ENCODE assay signal across 7 cellular contexts in genomic region chr13:110525328-110526319, GRCh38. TPM values are rescaled to one million over a fixed set of nuclear protein-coding genes. Genes with fewer than 3 reads are reported as not detected.
DNase-seq lines count a peak whose midpoint lies in the region; ATAC-seq, FAIRE-seq and TF ChIP-seq lines count a peak whose summit lies in the region.

No MANE protein-coding gene starts in this region.

- peaks cover 26% of the 10 kb centered on the region for H3K27me3 Mint-ChIP-seq in HFFc6 (ENCODE audit: insufficient read depth)
- H3K27me3 Mint-ChIP-seq in endodermal cell (ENCODE audit: insufficient read depth), result no peaks in the 10 kb centered on the region

- no peaks in the 10 kb centered on the region for H3K4me1 ChIP-seq in endodermal cell (ENCODE audit: control insufficient read depth, insufficient read depth, low read length)

- no peaks in the 10 kb centered on the region for H3K27me3 ChIP-seq in endodermal cell (ENCODE audit: control insufficient read depth, insufficient read depth, low read length, poor library complexity, severe bottlenecking)

- peaks cover 9% of the 10 kb centered on the region for H3K9me3 ChIP-seq in endodermal cell (ENCODE audit: control insufficient read depth, low read length)

- H3K4me3 ChIP-seq in endodermal cell (ENCODE audit: low read length), result no peak overlapping the region

- TF ChIP-seq CTCF in HFFc6 (IDR thresholded peaks at IDR 0.05), result 0 out of 2 replicates have a peak, but pooled peaks have one; percentile 7
- TF ChIP-seq CTCF in endodermal cell (conservative IDR thresholded peaks at IDR 0.05), result peak; percentile 34

- 78 to 84% methylated on average over 14 to 25 of the region's 25 CpGs for WGBS in endodermal cell (ENCODE audit: insufficient coverage in 1 of 2, insufficient read length in 1 of 2), 2 experiments

- H3K27ac ChIP-seq in endodermal cell (ENCODE audit: low read depth, low read length), result no peak overlapping the region

- H3K4me1 Mint-ChIP-seq in HFFc6 (ENCODE audit: low read depth) (no peaks in the 10 kb centered on the region), endodermal cell (peaks cover 19% of the 10 kb centered on the region)

- no peaks in the 10 kb centered on the region for H3K9me3 Mint-ChIP-seq in HFFc6
- H3K9me3 Mint-ChIP-seq in endodermal cell, result no peaks in the 10 kb centered on the region

- peak; percentile 72 for ATAC-seq in GM18861 (IDR thresholded peaks at IDR 0.05; ENCODE audit: unreplicated experiment)

- no peak overlapping the region for H3K4me3 Mint-ChIP-seq in HFFc6
- no peak overlapping the region for H3K4me3 Mint-ChIP-seq in endodermal cell

- H3K27ac Mint-ChIP-seq in HFFc6 (no peak overlapping the region), endodermal cell (peak overlapping the region; percentile 55)

- no peak for FAIRE-seq in HTR-8/SVneo (lab: Jason Lieb, UNC)

- peaks cover 9% of the 10 kb centered on the region for H3K36me3 ChIP-seq in endodermal cell (ENCODE audit: control insufficient read depth, insufficient read depth, low read length)

- H3K36me3 Mint-ChIP-seq in HFFc6 (ENCODE audit: low read depth) (no peaks in the 10 kb centered on the region), endodermal cell (ENCODE audit: low read depth) (peaks cover 28% of the 10 kb centered on the region)

- no peak overlapping the region for H3K9ac ChIP-seq in endodermal cell (ENCODE audit: extremely low read depth, low read length, poor library complexity, severe bottlenecking)

- DNase-seq in HFFc6 (no peak), NCI-H1417 treated with DMSO at 0.1 percent for 48 hours (lab: John Stamatoyannopoulos, UW) (peak; percentile 80), endodermal cell (no peak), nucleus accumbens (lab: John Stamatoyannopoulos, UW) (no peak), HTR-8/SVneo (ENCODE audit: insufficient read length, low spot score) (no peak), NCI-H446 treated with DMSO at 0.1 percent for 48 hours (lab: John Stamatoyannopoulos, UW) (no peak)

RNA-seq across cellular contexts. Expression of gene RAB20, which starts 35.9 kb away (rescaled TPM):
- total RNA-seq in HFFc6 (2021; fragmentation: NEBNext Ultra II Directional; extraction: Animal tissue kit (Norgen Biotek cat#: 25700)), result 1 to 10 TPM in 1 of 6 experiments, under 1 TPM in 5; 0.40 to 1.0 (median 0.74) TPM
- 10 to 100 TPM; 12.6 to 14.2 TPM for total RNA-seq in endodermal cell
- polyA plus RNA-seq in endodermal cell (2013, experiment 1 of 2), result 5.4 TPM
- 6.1 TPM for polyA plus RNA-seq in endodermal cell (2013, experiment 2 of 2)

Comparison
In these comparisons a context has a peak if more than half of its experiments do, and no peak if none do; other contexts are left out.
1. RNA of gene RAB20, which starts 35.9 kb away (total RNA-seq): 12.6 to 14.2 TPM in endodermal cell; 0.40 to 1.0 TPM in HFFc6; every median in the first group is over 4 times any median in the second.